Comparison of ENCODE assay signal across 9 cellular contexts in the genomic region with DNA sequence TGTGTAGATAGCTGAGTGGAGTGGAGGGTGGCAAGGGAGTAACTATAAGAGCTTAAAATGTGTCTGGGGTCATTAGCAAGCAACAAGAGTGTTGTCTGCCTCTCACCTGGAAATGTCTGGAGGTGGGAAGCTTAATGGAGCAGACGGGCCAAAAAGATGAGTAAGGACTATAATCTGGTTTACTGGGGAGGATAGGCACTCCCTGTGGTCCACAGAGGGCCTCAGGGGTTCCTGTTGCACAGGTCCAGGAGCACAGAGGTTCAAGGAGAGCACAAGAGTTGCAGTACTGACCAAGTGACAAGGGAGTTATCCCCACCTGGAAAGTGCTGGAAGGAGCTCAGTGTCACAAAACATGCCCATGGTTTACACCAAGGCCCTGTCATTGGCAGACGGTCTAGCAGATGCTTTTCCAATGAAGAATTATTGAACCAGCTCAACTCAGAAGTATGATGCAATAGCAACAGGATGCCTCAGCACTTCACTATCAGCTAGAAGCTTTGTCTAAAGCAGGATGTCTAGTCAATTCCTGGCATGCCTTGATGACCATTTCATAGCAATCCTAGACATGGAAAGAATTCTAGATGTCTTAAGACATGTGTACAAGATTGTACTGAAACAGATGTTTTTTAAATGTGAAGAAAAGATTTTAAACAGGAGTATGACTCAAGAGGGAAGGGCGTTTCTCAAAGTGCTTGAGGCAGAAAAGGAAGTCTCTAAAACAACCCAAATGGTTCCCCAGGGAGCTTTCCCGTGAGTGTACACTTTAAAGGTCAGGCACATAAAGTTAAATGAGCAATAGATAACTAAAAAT.
DNase-seq lines count a peak whose midpoint lies in the region; TF ChIP-seq lines count a peak whose summit lies in the region.
"Had no signal": no experiment of that assay in that cellular context is flagged by ENCODE, and none has a peak within 500 bp of the region (broad histone marks: within the 10 kb centered on the region; RNA-seq: fewer than 3 reads in every experiment).

No MANE protein-coding gene starts in this region.

- DNase-seq in GM04504 (ENCODE audit: low read depth) (peak; percentile 97), RPMI7951 (ENCODE audit: low read depth) (peak; percentile 93), fibroblast of mammary gland (ENCODE audit: low read depth) (peak; percentile 99), pulmonary artery endothelial cell (ENCODE audit: low read depth, low spot score) (peak; percentile 39), D341Med (ENCODE audit: low spot score) (no peak), DMS114 treated with DMSO at 0.1 percent for 48 hours (lab: John Stamatoyannopoulos, UW; ENCODE audit: unreplicated experiment) (no peak), NCI-H2029 (lab: John Stamatoyannopoulos, UW) (no peak)
- DNase-seq in activated naive CD4-positive, alpha-beta T cell (lab: John Stamatoyannopoulos, UW): no peak
- DNase-seq: GDM1 had no signal

- TF ChIP-seq CTCF in fibroblast of mammary gland (conservative IDR thresholded peaks at IDR 0.05; ENCODE audit: control insufficient read depth, insufficient read depth, low read depth, low read length): no peak

- H3K4me3 ChIP-seq in fibroblast of mammary gland (ENCODE audit: control insufficient read depth, low read depth, low read length): no peak overlapping the region

Comparison
In these comparisons a context has a peak if more than half of its experiments do, and no peak if none do; other contexts are left out.
1. DNase-seq: peak in GM04504 (single experiment), RPMI7951 (single experiment), fibroblast of mammary gland (single experiment) and pulmonary artery endothelial cell (single experiment); none in D341Med (single experiment), activated naive CD4-positive, alpha-beta T cell (0 of 4), DMS114 treated with DMSO at 0.1 percent for 48 hours (single experiment) and NCI-H2029 (single experiment).